1 cellular context compared by ENCODE assay signal in genomic region chr12:1939745-1940607, GRCh38.
TF ChIP-seq lines count a peak whose summit lies in the region.

No MANE protein-coding gene starts in this region.

TF ChIP-seq in GM23338, 12 proteins besides CTCF, POLR2A, EP300 and RAD21 (continued from another document):
- TF ChIP-seq ZNF462 (CRISPR knock-in tag; IDR thresholded peaks at IDR 0.05) (no peak), ZNF331 (CRISPR knock-in tag; IDR thresholded peaks at IDR 0.05; ENCODE audit: low read depth) (no peak), NANOG (IDR thresholded peaks at IDR 0.05; ENCODE audit: borderline replicate concordance) (no peak)
